Comparison of ENCODE assay signal across 32 cellular contexts in genomic region chr5:145429170-145429569, GRCh38.
DNase-seq lines count a peak whose midpoint lies in the region; ATAC-seq, FAIRE-seq and TF ChIP-seq lines count a peak whose summit lies in the region.
"Had no signal": no experiment of that assay in that cellular context is flagged by ENCODE, and none has a peak within 500 bp of the region (broad histone marks: within the 10 kb centered on the region; RNA-seq: fewer than 3 reads in every experiment).

No MANE protein-coding gene starts in this region.

- no peaks in the 10 kb centered on the region for H3K9me3 ChIP-seq in SJCRH30 (replicated peaks)
- H3K9me3 ChIP-seq: adrenal gland, colonic mucosa, psoas muscle, testis had no signal

- H3K4me3 ChIP-seq in astrocyte of the spinal cord (ENCODE audit: low read depth, low read length) (no peak overlapping the region), SJCRH30 (no peak overlapping the region)
- H3K4me3 ChIP-seq: adrenal gland, colonic mucosa, PC-9, psoas muscle, testis had no signal

- H3K27ac ChIP-seq in SJCRH30: no peak overlapping the region
- H3K27ac ChIP-seq: adrenal gland, colonic mucosa, epithelial cell of prostate, PC-9, psoas muscle, testis had no signal

- TF ChIP-seq CTCF in astrocyte of the spinal cord (IDR thresholded peaks at IDR 0.05; ENCODE audit: low read depth, low read length): no peak

- no peaks in the 10 kb centered on the region for H3K4me1 ChIP-seq in SJCRH30
- H3K4me1 ChIP-seq: adrenal gland, colonic mucosa, psoas muscle, testis had no signal

- in situ Hi-C loops in astrocyte of the spinal cord (cut with HindIII; ENCODE audit: low sequenced_read_pairs): no loop called here

- TF ChIP-seq POLR2A in H54 (IDR thresholded peaks at IDR 0.05; ENCODE audit: low read depth, low read length): no peak

- DNase-seq in H54 (ENCODE audit: insufficient read length, low spot score) (no peak), astrocyte of the spinal cord (ENCODE audit: low read depth, low spot score) (peak; percentile 2), inferior parietal cortex (ENCODE audit: extremely low spot score) (no peak), SJCRH30 (no peak), NCI-H187 treated with DMSO at 0.1 percent for 48 hours (lab: John Stamatoyannopoulos, UW) (no peak)
- no peak for DNase-seq in stimulated activated naive CD8-positive, alpha-beta T cell treated with anti-CD3 and anti-CD28 coated beads, Interleukin-15, Interleukin-2, amounts not matched to agents 100 U/mL and 50 U/mL, for 24 hours
- DNase-seq: activated naive CD4-positive, alpha-beta T cell treated with anti-CD3 and anti-CD28 coated beads for 36 hours; adrenal gland; AML-193; CD8-positive, alpha-beta T cell; colonic mucosa; DMS 273 treated with DMSO at 0.1 percent for 48 hours; effector CD8-positive, alpha-beta T cell; naive thymus-derived CD4-positive, alpha-beta T cell; NCI-H1092 treated with DMSO at 0.1 percent for 48 hours; NCI-H187; NCI-H2171 treated with DMSO at 0.1 percent for 48 hours; NCI-H510A treated with DMSO at 0.1 percent for 48 hours; NK-92 treated with Interleukin-12 subunit alpha and Interleukin-12 subunit beta, amount 100 ng/mL, for 24 hours; PC-9; psoas muscle; Right ventricle myocardium superior; stimulated activated CD4-positive, alpha-beta T cell treated with anti-CD3 and anti-CD28 coated beads, Interleukin-15, amount 100 ng/mL, for 24 hours; stimulated activated naive B cell treated with anti-CD40 and anti-IgM and Interleukin-4, amounts not matched to agents 10 μg/mL and 1 μg/mL and 100 μg/mL, for 72 hours; SW 1271; testis had no signal

- peak; percentile 33 for FAIRE-seq in H54 (lab: Jason Lieb, UNC)
- FAIRE-seq: A204.1, H1 had no signal

- H3K27me3 ChIP-seq in SJCRH30: no peaks in the 10 kb centered on the region
- H3K27me3 ChIP-seq: adrenal gland, colonic mucosa, testis had no signal

- H3K36me3 ChIP-seq in SJCRH30: no peaks in the 10 kb centered on the region
- H3K36me3 ChIP-seq: adrenal gland, colonic mucosa had no signal

- ATAC-seq in GM18858 (IDR thresholded peaks at IDR 0.05; ENCODE audit: unreplicated experiment) (peak; percentile 82), HG03521 (IDR thresholded peaks at IDR 0.05; ENCODE audit: unreplicated experiment) (peak; percentile 56)
- no peak for ATAC-seq in stimulated activated naive CD8-positive, alpha-beta T cell treated with anti-CD3 and anti-CD28 coated beads, Interleukin-15, Interleukin-2, amounts not matched to agents 100 U/mL and 50 U/mL, for 24 hours
- ATAC-seq: CD8-positive, alpha-beta T cell; naive thymus-derived CD4-positive, alpha-beta T cell; psoas muscle; stimulated activated naive B cell treated with anti-CD40 and anti-IgM and Interleukin-4, amounts not matched to agents 10 μg/mL and 1 μg/mL and 100 μg/mL, for 72 hours; WTC11 had no signal
